In the genomic region with DNA sequence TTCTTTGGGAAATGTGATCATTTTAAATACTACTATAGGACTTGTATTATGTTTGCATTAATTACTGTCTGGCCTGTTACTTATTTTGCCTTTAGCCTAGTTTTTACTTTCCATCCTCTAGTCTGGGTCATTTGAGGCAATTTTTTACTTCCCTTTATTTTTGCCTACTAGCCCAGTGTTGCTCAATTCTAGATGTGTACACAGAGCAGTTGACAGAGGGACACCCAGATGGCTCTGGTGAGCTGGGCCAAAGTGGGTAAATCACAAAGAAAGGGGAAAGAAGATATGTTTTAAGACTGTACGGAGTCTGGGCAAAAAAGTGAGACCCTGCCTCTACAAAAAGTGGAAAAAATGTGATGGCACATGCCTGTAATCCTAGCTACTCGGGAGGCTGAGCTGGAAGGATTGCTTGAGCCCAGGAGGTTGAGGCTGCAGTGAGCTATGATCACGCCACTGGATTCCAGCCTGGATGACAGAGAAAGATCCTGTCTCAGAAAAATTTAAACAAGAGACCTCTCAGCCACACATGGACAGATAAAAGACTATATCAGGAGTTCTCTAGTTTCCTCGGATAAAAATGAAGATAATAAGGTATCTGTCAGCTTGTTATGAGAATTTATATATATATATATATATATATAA, we compare ENCODE assay signal across 25 cellular contexts. TPM values are rescaled to one million over a fixed set of nuclear protein-coding genes. Genes with fewer than 3 reads are reported as not detected.
DNase-seq lines count a peak whose midpoint lies in the region; ATAC-seq, FAIRE-seq and TF ChIP-seq lines count a peak whose summit lies in the region.
"Had no signal": no experiment of that assay in that cellular context is flagged by ENCODE, and none has a peak within 500 bp of the region (broad histone marks: within the 10 kb centered on the region; RNA-seq: fewer than 3 reads in every experiment).

No MANE protein-coding gene starts in this region.

- WGBS in K562 (ENCODE audit: insufficient coverage, low coverage, missing lambda C conversion rate): 79% methylated on average over 4 of the region's 4 CpGs

- no peaks in the 10 kb centered on the region for H3K79me2 ChIP-seq in K562 (ENCODE audit: control insufficient read depth, insufficient read depth, low read length)

- no peak overlapping the region for H3K9ac ChIP-seq in K562 (ENCODE audit: insufficient read depth in 1 of 2, low read depth in 2 of 2, low read length in 2 of 2)

- H3K4me3 Mint-ChIP-seq in naive thymus-derived CD4-positive, alpha-beta T cell: no peak overlapping the region
- H3K4me3 Mint-ChIP-seq in activated T-helper 1 cell treated with anti-CD3 and anti-CD28 coated beads, Interleukin-12 subunit alpha, Interleukin-12 subunit beta, Interleukin-2, Interleukin-4 antibody, amounts not matched to agents 30 ng/mL and 10 ng/mL and 1 ng/mL, durations not matched to agents 14 hours and 24 hours and 36 hours: no peak overlapping the region
- H3K4me3 Mint-ChIP-seq: endodermal cell, IgD-negative memory B cell, T-cell had no signal

- no peaks in the 10 kb centered on the region for H4K20me1 ChIP-seq in K562 (replicated peaks; ENCODE audit: control insufficient read depth, insufficient read depth, low read length)

- DNase-seq in CD1c-positive myeloid dendritic cell (ENCODE audit: extremely low spot score): peak; percentile 65
- peak; percentile 88 for DNase-seq in MV-4-11 (lab: John Stamatoyannopoulos, UW)
- no peak for DNase-seq in K562 (ENCODE audit: extremely low read depth in 1 of 4, low spot score in 3 of 4)
- DNase-seq in naive thymus-derived CD4-positive, alpha-beta T cell: no peak
- DNase-seq in activated T-helper 1 cell treated with anti-CD3 and anti-CD28 coated beads, Interleukin-12 subunit alpha, Interleukin-12 subunit beta, Interleukin-2, Interleukin-4 antibody, amounts not matched to agents 30 ng/mL and 10 ng/mL and 1 ng/mL, durations not matched to agents 14 hours and 24 hours and 36 hours (ENCODE audit: low spot score): no peak
- no peak for DNase-seq in NCI-H774 (lab: John Stamatoyannopoulos, UW)
- no peak for DNase-seq in stimulated activated naive CD8-positive, alpha-beta T cell treated with anti-CD3 and anti-CD28 coated beads, Interleukin-15, Interleukin-2, amounts not matched to agents 100 U/mL and 50 U/mL, for 24 hours
- DNase-seq: activated CD4-positive, alpha-beta T cell treated with anti-CD3 and anti-CD28 coated beads, Interleukin-2, amount 50 U/mL, for 4 hours; aorta; COR-L47; endodermal cell; H7; left cardiac atrium; NCI-H1417; NCI-H2171; NCI-H748 treated with DMSO at 0.1 percent for 48 hours; nucleus accumbens; sigmoid colon; stimulated activated CD4-positive, alpha-beta T cell treated with anti-CD3 and anti-CD28 coated beads, Interleukin-1b, Interleukin-23, amount 100 ng/mL, for 48 hours; T-cell had no signal

- POLR2A ChIA-PET in K562 (lab: Yijun Ruan, JAX): no interaction called here
- POLR2A ChIA-PET in naive thymus-derived CD4-positive, alpha-beta T cell (lab: Charles Lee): no interaction called here

- no peak for TF ChIP-seq EP300 in K562 (IDR thresholded peaks at IDR 0.05; ENCODE audit: low read length)

- no peak overlapping the region for H3K4me3 ChIP-seq in K562
- no peak overlapping the region for H3K4me3 ChIP-seq in naive thymus-derived CD4-positive, alpha-beta T cell (ENCODE audit: low read length)
- H3K4me3 ChIP-seq: sigmoid colon had no signal

- intact Hi-C loops in K562 (cut with micrococcal nuclease): no loop called here
- intact Hi-C loops in naive thymus-derived CD4-positive, alpha-beta T cell (cut with micrococcal nuclease): no loop called here
- intact Hi-C loops in activated T-helper 1 cell treated with anti-CD3 and anti-CD28 coated beads, Interleukin-12 subunit alpha, Interleukin-12 subunit beta, Interleukin-2, Interleukin-4 antibody, amounts not matched to agents 30 ng/mL and 10 ng/mL and 1 ng/mL, durations not matched to agents 14 hours and 24 hours and 36 hours (cut with micrococcal nuclease): no loop called here

- no peak overlapping the region for H2AFZ ChIP-seq in K562 (ENCODE audit: low read depth, low read length)

- no TSS peak for BruUV-seq in K562 (replicated peaks; lab: Mats Ljungman, UMichigan)

- in situ Hi-C loops in K562 (cut with MboI): no loop called here

- H3K27ac ChIP-seq in K562 (ENCODE audit: extremely low read depth, low read depth, low read length): no peak overlapping the region
- no peak overlapping the region for H3K27ac ChIP-seq in naive thymus-derived CD4-positive, alpha-beta T cell (ENCODE audit: low read depth, low read length)
- H3K27ac ChIP-seq: sigmoid colon had no signal

- no peaks in the 10 kb centered on the region for H3K9me1 ChIP-seq in K562 (ENCODE audit: control insufficient read depth, insufficient read depth, low read length)

- H3K36me3 ChIP-seq in K562 (ENCODE audit: control insufficient read depth, insufficient read depth, low read length): peaks cover 15% of the 10 kb centered on the region; the same call in 1 of the 3 replicates
- H3K36me3 ChIP-seq in naive thymus-derived CD4-positive, alpha-beta T cell (ENCODE audit: control insufficient read depth in 2 of 3, insufficient read depth in 3 of 3, low read length in 3 of 3): no peaks in the 10 kb centered on the region
- H3K36me3 ChIP-seq: sigmoid colon had no signal

- no peak overlapping the region for H3K27ac Mint-ChIP-seq in naive thymus-derived CD4-positive, alpha-beta T cell
- H3K27ac Mint-ChIP-seq in activated T-helper 1 cell treated with anti-CD3 and anti-CD28 coated beads, Interleukin-12 subunit alpha, Interleukin-12 subunit beta, Interleukin-2, Interleukin-4 antibody, amounts not matched to agents 30 ng/mL and 10 ng/mL and 1 ng/mL, durations not matched to agents 14 hours and 24 hours and 36 hours: no peak overlapping the region
- H3K27ac Mint-ChIP-seq: endodermal cell, T-cell had no signal

- TF ChIP-seq CTCF in K562 (IDR thresholded peaks at IDR 0.05 in 2 of 3, conservative IDR thresholded peaks at IDR 0.05 in 1 of 3; ENCODE audit: insufficient read depth in 2 of 3, low read depth in 1 of 3, low read length in 3 of 3): no peak

- no peaks in the 10 kb centered on the region for H3K27me3 Mint-ChIP-seq in naive thymus-derived CD4-positive, alpha-beta T cell
- H3K27me3 Mint-ChIP-seq in activated T-helper 1 cell treated with anti-CD3 and anti-CD28 coated beads, Interleukin-12 subunit alpha, Interleukin-12 subunit beta, Interleukin-2, Interleukin-4 antibody, amounts not matched to agents 30 ng/mL and 10 ng/mL and 1 ng/mL, durations not matched to agents 14 hours and 24 hours and 36 hours (ENCODE audit: insufficient read depth): no peaks in the 10 kb centered on the region
- H3K27me3 Mint-ChIP-seq: T-cell had no signal

- TF ChIP-seq POLR2A in K562 (conservative IDR thresholded peaks at IDR 0.05): no peak

- H3K4me1 Mint-ChIP-seq in naive thymus-derived CD4-positive, alpha-beta T cell: peaks cover 0 to 2% (median 0%) of the 10 kb centered on the region in 7 donors
- H3K4me1 Mint-ChIP-seq in activated T-helper 1 cell treated with anti-CD3 and anti-CD28 coated beads, Interleukin-12 subunit alpha, Interleukin-12 subunit beta, Interleukin-2, Interleukin-4 antibody, amounts not matched to agents 30 ng/mL and 10 ng/mL and 1 ng/mL, durations not matched to agents 14 hours and 24 hours and 36 hours (ENCODE audit: low read depth): no peaks in the 10 kb centered on the region
- H3K4me1 Mint-ChIP-seq: endodermal cell, IgD-negative memory B cell, T-cell had no signal

- no peak overlapping the region for H3K4me2 ChIP-seq in K562 (ENCODE audit: insufficient read depth, low read length)

- CTCF ChIA-PET in K562 (lab: Yijun Ruan, JAX; ENCODE audit: low intra/inter-chr PET ratio): no interaction called here
- CTCF ChIA-PET in naive thymus-derived CD4-positive, alpha-beta T cell (lab: Charles Lee): no interaction called here

- H3K36me3 Mint-ChIP-seq in naive thymus-derived CD4-positive, alpha-beta T cell: peaks cover 5 to 12% (median 5%) of the 10 kb centered on the region in 5 donors
- H3K36me3 Mint-ChIP-seq in activated T-helper 1 cell treated with anti-CD3 and anti-CD28 coated beads, Interleukin-12 subunit alpha, Interleukin-12 subunit beta, Interleukin-2, Interleukin-4 antibody, amounts not matched to agents 30 ng/mL and 10 ng/mL and 1 ng/mL, durations not matched to agents 14 hours and 24 hours and 36 hours (ENCODE audit: low read depth): no peaks in the 10 kb centered on the region
- H3K36me3 Mint-ChIP-seq: IgD-negative memory B cell had no signal

- ATAC-seq in K562 (no peak), HG03469 (IDR thresholded peaks at IDR 0.05; ENCODE audit: unreplicated experiment) (no peak)
- peak; percentile 47 for ATAC-seq in naive thymus-derived CD4-positive, alpha-beta T cell
- no peak for ATAC-seq in stimulated activated naive CD8-positive, alpha-beta T cell treated with anti-CD3 and anti-CD28 coated beads, Interleukin-15, Interleukin-2, amounts not matched to agents 100 U/mL and 50 U/mL, for 24 hours
- ATAC-seq: T-cell had no signal

- no peak for TF ChIP-seq RAD21 in K562 (CRISPR knock-in tag; conservative IDR thresholded peaks at IDR 0.05 in 1 of 2, IDR thresholded peaks at IDR 0.05 in 1 of 2)

- no peaks in the 10 kb centered on the region for H3K9me3 ChIP-seq in K562 (replicated peaks; ENCODE audit: control insufficient read depth, insufficient read depth, low read depth, low read length)
- H3K9me3 ChIP-seq in naive thymus-derived CD4-positive, alpha-beta T cell (ENCODE audit: control insufficient read depth in 2 of 3, low read length in 3 of 3): no peaks in the 10 kb centered on the region
- H3K9me3 ChIP-seq: sigmoid colon had no signal

- H3K4me1 ChIP-seq in K562 (replicated peaks in 1 of 2; ENCODE audit: control insufficient read depth in 2 of 2, insufficient read depth in 2 of 2, low read length in 2 of 2): no peaks in the 10 kb centered on the region
- no peaks in the 10 kb centered on the region for H3K4me1 ChIP-seq in naive thymus-derived CD4-positive, alpha-beta T cell (ENCODE audit: control insufficient read depth in 2 of 2, insufficient read depth in 2 of 2, low read length in 2 of 2)
- H3K4me1 ChIP-seq: sigmoid colon had no signal

- no peaks in the 10 kb centered on the region for H3K9me3 Mint-ChIP-seq in naive thymus-derived CD4-positive, alpha-beta T cell
- no peaks in the 10 kb centered on the region for H3K9me3 Mint-ChIP-seq in activated T-helper 1 cell treated with anti-CD3 and anti-CD28 coated beads, Interleukin-12 subunit alpha, Interleukin-12 subunit beta, Interleukin-2, Interleukin-4 antibody, amounts not matched to agents 30 ng/mL and 10 ng/mL and 1 ng/mL, durations not matched to agents 14 hours and 24 hours and 36 hours
- H3K9me3 Mint-ChIP-seq: endodermal cell, IgD-negative memory B cell, T-cell had no signal

- FAIRE-seq in K562 (lab: Jason Lieb, UNC): no peak
- FAIRE-seq: RCC 7860, urothelium cell line had no signal

- H3K27me3 ChIP-seq in K562 (ENCODE audit: control insufficient read depth in 2 of 2, insufficient read depth in 2 of 2, low read length in 2 of 2): no peaks in the 10 kb centered on the region
- H3K27me3 ChIP-seq in naive thymus-derived CD4-positive, alpha-beta T cell (ENCODE audit: control insufficient read depth in 2 of 2, insufficient read depth in 2 of 2, low read length in 2 of 2): no peaks in the 10 kb centered on the region
- H3K27me3 ChIP-seq: sigmoid colon had no signal

RNA-seq across cellular contexts. Expression of a gene that starts 35.7 kb away (rescaled TPM):
- total RNA-seq in K562 (2011; cell fraction: chromatin; rRNA removed; ENCODE audit: low replicate concordance): 16.2 and 19.7 TPM in 2 replicates
- total RNA-seq in K562 (2011; cell fraction: nucleolus; rRNA removed): 11.2 and 12.5 TPM in 2 replicates
- 18.0 and 23.3 TPM in 2 replicates for total RNA-seq in K562 (2011; cell fraction: nucleoplasm; rRNA removed)
- 37.3 and 43.7 TPM in 2 replicates for total RNA-seq in K562 (2014; rRNA removed)
- 60.8 and 64.4 TPM in 2 replicates for total RNA-seq in K562 (2014; rRNA removed; fragmentation: Illumina TruSeq; extraction: Trizol)
- total RNA-seq in K562 (2015; rRNA removed; fragmentation: Illumina TruSeq; extraction: Trizol): 56.9 and 59.7 TPM in 2 replicates
- 59.8 and 63.9 TPM in 2 replicates for total RNA-seq in K562 (2021)
- 55.2 and 67.3 TPM in 2 replicates for polyA plus RNA-seq in K562 (2011; rRNA removed)
- polyA plus RNA-seq in K562 (2011; cell fraction: cytosol; rRNA removed): 34.2 and 35.9 TPM in 2 replicates
- polyA plus RNA-seq in K562 (2011; cell fraction: nucleus; rRNA removed): 9.4 and 13.6 TPM in 2 replicates
- polyA plus RNA-seq in K562 (2012): 78.6 and 89.2 TPM in 2 replicates
- 62.9 and 72.0 TPM in 2 replicates for polyA plus RNA-seq in K562 (2014; fragmentation: Illumina TruSeq; extraction: Trizol)
- 10 to 100 TPM; 46.5 to 76.4 TPM for polyA plus RNA-seq in K562 (2014; fragmentation: Nextera tagmentation; extraction: Ambion mirVana)
- 58.9 and 63.6 TPM in 2 replicates for polyA plus RNA-seq in K562 (2014; rRNA removed)
- polyA minus RNA-seq in K562 (2011; rRNA and poly(A)+ RNA removed): 30.1 and 34.1 TPM in 2 replicates
- 4.8 and 11.5 TPM in 2 replicates for polyA minus RNA-seq in K562 (2011; cell fraction: cytosol; rRNA and poly(A)+ RNA removed)
- 6.3 and 8.2 TPM in 2 replicates for polyA minus RNA-seq in K562 (2011; cell fraction: nucleus; rRNA and poly(A)+ RNA removed)
- total RNA-seq in naive thymus-derived CD4-positive, alpha-beta T cell: 10 to 100 TPM in 2 of 5 experiments, 1 to 10 TPM in 3; 5.4 to 19.2 (median 7.5) TPM
- 10 to 100 TPM; 16.2 to 21.2 TPM for polyA plus RNA-seq in naive thymus-derived CD4-positive, alpha-beta T cell
- total RNA-seq in activated T-helper 1 cell treated with anti-CD3 and anti-CD28 coated beads, Interleukin-12 subunit alpha, Interleukin-12 subunit beta, Interleukin-2, Interleukin-4 antibody, amounts not matched to agents 30 ng/mL and 10 ng/mL and 1 ng/mL, durations not matched to agents 14 hours and 24 hours and 36 hours: 29.0 and 30.0 TPM in 2 replicates

RNA-seq across cellular contexts. Expression of a gene that starts 35.8 kb away (rescaled TPM):
- not detected in 2 replicates for total RNA-seq in K562 (2011; cell fraction: chromatin; rRNA removed; ENCODE audit: low replicate concordance)
- not detected in 2 replicates for total RNA-seq in K562 (2011; cell fraction: nucleolus; rRNA removed)
- not detected in 2 replicates for total RNA-seq in K562 (2011; cell fraction: nucleoplasm; rRNA removed)
- total RNA-seq in K562 (2014; rRNA removed) (0.12 and 0.27 TPM in 2 replicates), K562 (2014; rRNA removed; fragmentation: Illumina TruSeq; extraction: Trizol) (0.13 and 0.15 TPM in 2 replicates), K562 (2015; rRNA removed; fragmentation: Illumina TruSeq; extraction: Trizol) (0.25 TPM in 1 of 2 replicates, not detected in the other), K562 (2021) (0.25 TPM in 1 of 2 replicates, not detected in the other)
- polyA plus RNA-seq in K562 (2011; rRNA removed) (0.11 and 0.17 TPM in 2 replicates), K562 (2014; fragmentation: Illumina TruSeq; extraction: Trizol) (not detected in 2 replicates), K562 (2014; fragmentation: Nextera tagmentation; extraction: Ambion mirVana) (under 1 TPM; 0.10 to 0.13 TPM), K562 (2014; rRNA removed) (0.26 TPM in 1 of 2 replicates, not detected in the other)
- 0.12 TPM in 1 of 2 replicates, not detected in the other for polyA plus RNA-seq in K562 (2011; cell fraction: cytosol; rRNA removed)
- polyA plus RNA-seq in K562 (2011; cell fraction: nucleus; rRNA removed): not detected in 2 replicates
- 0.08 TPM in 1 of 2 replicates, not detected in the other for polyA plus RNA-seq in K562 (2012)
- polyA minus RNA-seq in K562 (2011; rRNA and poly(A)+ RNA removed): 0.11 TPM in 1 of 2 replicates, not detected in the other
- polyA minus RNA-seq in K562 (2011; cell fraction: cytosol; rRNA and poly(A)+ RNA removed): not detected in 2 replicates
- not detected in 2 replicates for polyA minus RNA-seq in K562 (2011; cell fraction: nucleus; rRNA and poly(A)+ RNA removed)
- total RNA-seq in naive thymus-derived CD4-positive, alpha-beta T cell: not detected
- not detected for polyA plus RNA-seq in naive thymus-derived CD4-positive, alpha-beta T cell
- not detected in 2 replicates for total RNA-seq in activated T-helper 1 cell treated with anti-CD3 and anti-CD28 coated beads, Interleukin-12 subunit alpha, Interleukin-12 subunit beta, Interleukin-2, Interleukin-4 antibody, amounts not matched to agents 30 ng/mL and 10 ng/mL and 1 ng/mL, durations not matched to agents 14 hours and 24 hours and 36 hours
- total RNA-seq: aorta, endodermal cell, H7, mucosa of gallbladder, sigmoid colon, T-cell had no signal
- polyA plus RNA-seq: aorta had no signal

Comparison
In these comparisons a context has a peak if more than half of its experiments do, and no peak if none do; other contexts are left out.
1. DNase-seq: peak in CD1c-positive myeloid dendritic cell (single experiment) and MV-4-11 (single experiment); none in K562 (0 of 4), naive thymus-derived CD4-positive, alpha-beta T cell (0 of 9), activated T-helper 1 cell treated with anti-CD3 and anti-CD28 coated beads, Interleukin-12 subunit alpha, Interleukin-12 subunit beta, Interleukin-2, Interleukin-4 antibody, amounts not matched to agents 30 ng/mL and 10 ng/mL and 1 ng/mL, durations not matched to agents 14 hours and 24 hours and 36 hours (single experiment), NCI-H774 (single experiment) and stimulated activated naive CD8-positive, alpha-beta T cell treated with anti-CD3 and anti-CD28 coated beads, Interleukin-15, Interleukin-2, amounts not matched to agents 100 U/mL and 50 U/mL, for 24 hours (single experiment).